Comparison of ENCODE assay signal across 17 cellular contexts in the genomic region with DNA sequence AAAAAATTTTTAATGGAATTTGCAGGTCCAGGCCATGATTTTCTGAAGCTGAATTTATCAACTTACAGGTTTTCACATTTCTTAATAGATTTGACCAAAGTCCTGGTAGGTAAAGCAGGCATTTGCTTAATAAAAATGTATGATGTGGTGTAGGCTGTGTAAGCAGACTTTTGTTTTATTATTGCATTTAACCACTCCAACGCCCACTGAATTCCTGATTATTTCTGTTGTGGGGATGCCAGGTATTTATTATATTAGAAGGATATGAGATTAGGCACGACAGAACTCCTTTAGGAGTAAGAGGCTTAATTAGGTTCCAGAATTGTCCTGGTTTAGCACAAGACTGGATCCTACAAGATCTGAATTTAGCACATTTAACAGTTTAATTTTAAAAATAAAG.
"Had no signal": no experiment of that assay in that cellular context is flagged by ENCODE, and none has a peak within 500 bp of the region (broad histone marks: within the 10 kb centered on the region; RNA-seq: fewer than 3 reads in every experiment).

No MANE protein-coding gene starts in this region.

- ATAC-seq: activated CD8-positive, alpha-beta memory T cell treated with anti-CD3 and anti-CD28 coated beads, Interleukin-2, amount 10 ng/mL, durations not matched to agents 7 days and 5 days; activated naive CD4-positive, alpha-beta T cell treated with anti-CD3 and anti-CD28 coated beads, Interleukin-2, amount 50 U/mL, for 72 hours; activated T-cell treated with anti-CD3 and anti-CD28 coated beads, Interleukin-2, amount 50 U/mL, for 4 hours; stimulated activated memory B cell treated with anti-CD40 and anti-IgM and Interleukin-4, amounts not matched to agents 10 μg/mL and 1 μg/mL and 100 μg/mL, for 72 hours had no signal

- H3K4me1 Mint-ChIP-seq: activated CD8-positive, alpha-beta memory T cell treated with anti-CD3 and anti-CD28 coated beads, Interleukin-2, amount 10 ng/mL, durations not matched to agents 7 days and 5 days; immature natural killer cell; stimulated activated memory B cell treated with anti-CD40 and anti-IgM and Interleukin-4, amounts not matched to agents 10 μg/mL and 1 μg/mL and 100 μg/mL, for 72 hours had no signal

- H3K4me3 ChIP-seq: breast epithelium, esophagus muscularis mucosa, pancreas, transverse colon had no signal

- FAIRE-seq: pancreas, small intestine had no signal

- H3K27me3 ChIP-seq: breast epithelium, esophagus muscularis mucosa, pancreas, transverse colon had no signal

- H3K9me3 ChIP-seq: breast epithelium, esophagus muscularis mucosa, pancreas, transverse colon had no signal

- DNase-seq: activated CD4-positive, alpha-beta T cell treated with anti-CD3 and anti-CD28 coated beads for 1 hour; activated CD4-positive, alpha-beta T cell treated with anti-CD3 and anti-CD28 coated beads, Interleukin-2, amount 50 U/mL, for 48 hours; activated CD8-positive, alpha-beta memory T cell treated with anti-CD3 and anti-CD28 coated beads, Interleukin-2, amount 10 ng/mL, durations not matched to agents 7 days and 5 days; activated effector memory CD4-positive, alpha-beta T cell treated with anti-CD3 and anti-CD28 coated beads, Interleukin-2, amount 50 U/mL, for 16 hours; activated T-cell treated with anti-CD3 and anti-CD28 coated beads, Interleukin-2, amount 50 U/mL, for 4 hours; amygdala; foreskin fibroblast; immature natural killer cell; mammary epithelial cell; pancreas; small intestine; SW 1271; transverse colon had no signal

- H3K27ac Mint-ChIP-seq: activated CD8-positive, alpha-beta memory T cell treated with anti-CD3 and anti-CD28 coated beads, Interleukin-2, amount 10 ng/mL, durations not matched to agents 7 days and 5 days; activated naive CD4-positive, alpha-beta T cell treated with anti-CD3 and anti-CD28 coated beads, Interleukin-2, amount 50 U/mL, for 72 hours; immature natural killer cell; stimulated activated memory B cell treated with anti-CD40 and anti-IgM and Interleukin-4, amounts not matched to agents 10 μg/mL and 1 μg/mL and 100 μg/mL, for 72 hours had no signal

- H3K9me3 Mint-ChIP-seq: activated naive CD4-positive, alpha-beta T cell treated with anti-CD3 and anti-CD28 coated beads, Interleukin-2, amount 50 U/mL, for 72 hours; activated T-cell treated with anti-CD3 and anti-CD28 coated beads, Interleukin-2, amount 50 U/mL, for 4 hours; immature natural killer cell; stimulated activated memory B cell treated with anti-CD40 and anti-IgM and Interleukin-4, amounts not matched to agents 10 μg/mL and 1 μg/mL and 100 μg/mL, for 72 hours had no signal

- H3K4me1 ChIP-seq: breast epithelium, pancreas, transverse colon had no signal

- H3K36me3 ChIP-seq: breast epithelium, esophagus muscularis mucosa, pancreas, transverse colon had no signal

- H3K27ac ChIP-seq: breast epithelium, esophagus muscularis mucosa, pancreas, transverse colon had no signal

- H3K27me3 Mint-ChIP-seq: activated CD8-positive, alpha-beta memory T cell treated with anti-CD3 and anti-CD28 coated beads, Interleukin-2, amount 10 ng/mL, durations not matched to agents 7 days and 5 days; stimulated activated memory B cell treated with anti-CD40 and anti-IgM and Interleukin-4, amounts not matched to agents 10 μg/mL and 1 μg/mL and 100 μg/mL, for 72 hours had no signal

- H3K36me3 Mint-ChIP-seq: activated CD8-positive, alpha-beta memory T cell treated with anti-CD3 and anti-CD28 coated beads, Interleukin-2, amount 10 ng/mL, durations not matched to agents 7 days and 5 days; activated naive CD4-positive, alpha-beta T cell treated with anti-CD3 and anti-CD28 coated beads, Interleukin-2, amount 50 U/mL, for 72 hours; immature natural killer cell; stimulated activated memory B cell treated with anti-CD40 and anti-IgM and Interleukin-4, amounts not matched to agents 10 μg/mL and 1 μg/mL and 100 μg/mL, for 72 hours had no signal

- H3K4me3 Mint-ChIP-seq: activated CD8-positive, alpha-beta memory T cell treated with anti-CD3 and anti-CD28 coated beads, Interleukin-2, amount 10 ng/mL, durations not matched to agents 7 days and 5 days; activated T-cell treated with anti-CD3 and anti-CD28 coated beads, Interleukin-2, amount 50 U/mL, for 4 hours; immature natural killer cell; stimulated activated memory B cell treated with anti-CD40 and anti-IgM and Interleukin-4, amounts not matched to agents 10 μg/mL and 1 μg/mL and 100 μg/mL, for 72 hours had no signal
